In genomic region chr19:38004505-38005223, GRCh38 we compare ENCODE assay signal across 8 cellular contexts.
DNase-seq lines count a peak whose midpoint lies in the region; ATAC-seq and TF ChIP-seq lines count a peak whose summit lies in the region.

No MANE protein-coding gene starts in this region.

- H3K27me3 Mint-ChIP-seq in memory B cell: no peaks in the 10 kb centered on the region
- H3K27me3 Mint-ChIP-seq in activated T-cell treated with anti-CD3 and anti-CD28 coated beads, Interleukin-2, amount 50 U/mL, for 24 hours: no peaks in the 10 kb centered on the region

- H3K9me3 ChIP-seq in thoracic aorta: no peaks in the 10 kb centered on the region

- H3K4me1 ChIP-seq in thoracic aorta (ENCODE audit: control insufficient read depth in 1 of 2, low read depth in 2 of 2): peaks cover 3 to 20% of the 10 kb centered on the region in 2 donors

- no peak overlapping the region for H3K27ac Mint-ChIP-seq in memory B cell
- H3K27ac Mint-ChIP-seq in activated T-cell treated with anti-CD3 and anti-CD28 coated beads, Interleukin-2, amount 50 U/mL, for 24 hours: no peak overlapping the region

- H3K36me3 Mint-ChIP-seq in memory B cell: peaks cover 7% of the 10 kb centered on the region
- no peaks in the 10 kb centered on the region for H3K36me3 Mint-ChIP-seq in activated T-cell treated with anti-CD3 and anti-CD28 coated beads, Interleukin-2, amount 50 U/mL, for 24 hours (ENCODE audit: low read depth)

- no peaks in the 10 kb centered on the region for H3K9me3 Mint-ChIP-seq in memory B cell
- H3K9me3 Mint-ChIP-seq in activated T-cell treated with anti-CD3 and anti-CD28 coated beads, Interleukin-2, amount 50 U/mL, for 24 hours: no peaks in the 10 kb centered on the region

- H3K4me3 Mint-ChIP-seq in memory B cell: no peak overlapping the region
- H3K4me3 Mint-ChIP-seq in activated T-cell treated with anti-CD3 and anti-CD28 coated beads, Interleukin-2, amount 50 U/mL, for 24 hours: no peak overlapping the region

- no peaks in the 10 kb centered on the region for H3K27me3 ChIP-seq in thoracic aorta (replicated peaks; ENCODE audit: insufficient read depth)

- peak overlapping the region; percentile 98 for H3K27ac ChIP-seq in RWPE1
- H3K27ac ChIP-seq in thoracic aorta: peak overlapping the region; percentile 53 to 72

- peaks cover 19% of the 10 kb centered on the region for H3K4me1 Mint-ChIP-seq in memory B cell
- H3K4me1 Mint-ChIP-seq in activated T-cell treated with anti-CD3 and anti-CD28 coated beads, Interleukin-2, amount 50 U/mL, for 24 hours (ENCODE audit: low read depth): peaks cover 18% of the 10 kb centered on the region

- H3K4me3 ChIP-seq in Jurkat, Clone E6-1 (ENCODE audit: low read length): no peak overlapping the region
- H3K4me3 ChIP-seq in thoracic aorta: peak overlapping the region; percentile 66

- DNase-seq in GM04504 (ENCODE audit: low read depth): peak; percentile 97
- DNase-seq in Jurkat, Clone E6-1 (ENCODE audit: low read depth, low spot score): peak; percentile 38
- peak; percentile 97 for DNase-seq in RWPE1 (ENCODE audit: low spot score)
- peak; percentile 63 for DNase-seq in epidermal melanocyte (ENCODE audit: insufficient read length, low spot score)
- peak; percentile 46 to 60 for DNase-seq in memory B cell (ENCODE audit: low spot score in 2 of 2)
- DNase-seq in thoracic aorta (ENCODE audit: low spot score): peak; percentile 71
- DNase-seq in activated T-cell treated with anti-CD3 and anti-CD28 coated beads, Interleukin-2, amount 50 U/mL, for 24 hours: no peak

- POLR2A ChIA-PET in RWPE1 (lab: Yijun Ruan, JAX; ENCODE audit: low non-redundant PET): interaction anchor here (0.6 to 2.1 kb wide), 5 partner anchors 10 to 510 kb away, joined by 3 to 8 read pairs (median 3); no protein-coding TSS in a partner anchor

- ATAC-seq in GM21576 (IDR thresholded peaks at IDR 0.05; ENCODE audit: unreplicated experiment): peak; percentile 43
- peak; percentile 84 for ATAC-seq in memory B cell (ENCODE audit: low read depth)
- peak; percentile 100 for ATAC-seq in thoracic aorta (ENCODE audit: insufficient number of reproducible peaks, low FRiP score, low read depth)

- CTCF ChIA-PET in RWPE1 (lab: Yijun Ruan, JAX): interaction anchor here (0.6 kb wide), 1 partner anchor 71 kb away, joined by 3 read pairs; no protein-coding TSS in a partner anchor

- TF ChIP-seq CTCF in RWPE1 (conservative IDR thresholded peaks at IDR 0.05; ENCODE audit: low read depth) (no peak), thoracic aorta (IDR thresholded peaks at IDR 0.05) (no peak)

- no peaks in the 10 kb centered on the region for H3K36me3 ChIP-seq in thoracic aorta

Comparison
In these comparisons a context has a peak if more than half of its experiments do, and no peak if none do; other contexts are left out.
1. ATAC-seq: peak in every context shown above with its lines; median percentile 100 in thoracic aorta; 84 in memory B cell; 43 in GM21576.